1 cellular context compared by ENCODE assay signal in genomic region chr5:10303699-10304170, GRCh38.
TF ChIP-seq lines count a peak whose summit lies in the region.

No MANE protein-coding gene starts in this region.

TF ChIP-seq in K562, 482 proteins besides CTCF, POLR2A, EP300 and RAD21 (continued from another document and continues in another):
- TF ChIP-seq, protein P1, sequence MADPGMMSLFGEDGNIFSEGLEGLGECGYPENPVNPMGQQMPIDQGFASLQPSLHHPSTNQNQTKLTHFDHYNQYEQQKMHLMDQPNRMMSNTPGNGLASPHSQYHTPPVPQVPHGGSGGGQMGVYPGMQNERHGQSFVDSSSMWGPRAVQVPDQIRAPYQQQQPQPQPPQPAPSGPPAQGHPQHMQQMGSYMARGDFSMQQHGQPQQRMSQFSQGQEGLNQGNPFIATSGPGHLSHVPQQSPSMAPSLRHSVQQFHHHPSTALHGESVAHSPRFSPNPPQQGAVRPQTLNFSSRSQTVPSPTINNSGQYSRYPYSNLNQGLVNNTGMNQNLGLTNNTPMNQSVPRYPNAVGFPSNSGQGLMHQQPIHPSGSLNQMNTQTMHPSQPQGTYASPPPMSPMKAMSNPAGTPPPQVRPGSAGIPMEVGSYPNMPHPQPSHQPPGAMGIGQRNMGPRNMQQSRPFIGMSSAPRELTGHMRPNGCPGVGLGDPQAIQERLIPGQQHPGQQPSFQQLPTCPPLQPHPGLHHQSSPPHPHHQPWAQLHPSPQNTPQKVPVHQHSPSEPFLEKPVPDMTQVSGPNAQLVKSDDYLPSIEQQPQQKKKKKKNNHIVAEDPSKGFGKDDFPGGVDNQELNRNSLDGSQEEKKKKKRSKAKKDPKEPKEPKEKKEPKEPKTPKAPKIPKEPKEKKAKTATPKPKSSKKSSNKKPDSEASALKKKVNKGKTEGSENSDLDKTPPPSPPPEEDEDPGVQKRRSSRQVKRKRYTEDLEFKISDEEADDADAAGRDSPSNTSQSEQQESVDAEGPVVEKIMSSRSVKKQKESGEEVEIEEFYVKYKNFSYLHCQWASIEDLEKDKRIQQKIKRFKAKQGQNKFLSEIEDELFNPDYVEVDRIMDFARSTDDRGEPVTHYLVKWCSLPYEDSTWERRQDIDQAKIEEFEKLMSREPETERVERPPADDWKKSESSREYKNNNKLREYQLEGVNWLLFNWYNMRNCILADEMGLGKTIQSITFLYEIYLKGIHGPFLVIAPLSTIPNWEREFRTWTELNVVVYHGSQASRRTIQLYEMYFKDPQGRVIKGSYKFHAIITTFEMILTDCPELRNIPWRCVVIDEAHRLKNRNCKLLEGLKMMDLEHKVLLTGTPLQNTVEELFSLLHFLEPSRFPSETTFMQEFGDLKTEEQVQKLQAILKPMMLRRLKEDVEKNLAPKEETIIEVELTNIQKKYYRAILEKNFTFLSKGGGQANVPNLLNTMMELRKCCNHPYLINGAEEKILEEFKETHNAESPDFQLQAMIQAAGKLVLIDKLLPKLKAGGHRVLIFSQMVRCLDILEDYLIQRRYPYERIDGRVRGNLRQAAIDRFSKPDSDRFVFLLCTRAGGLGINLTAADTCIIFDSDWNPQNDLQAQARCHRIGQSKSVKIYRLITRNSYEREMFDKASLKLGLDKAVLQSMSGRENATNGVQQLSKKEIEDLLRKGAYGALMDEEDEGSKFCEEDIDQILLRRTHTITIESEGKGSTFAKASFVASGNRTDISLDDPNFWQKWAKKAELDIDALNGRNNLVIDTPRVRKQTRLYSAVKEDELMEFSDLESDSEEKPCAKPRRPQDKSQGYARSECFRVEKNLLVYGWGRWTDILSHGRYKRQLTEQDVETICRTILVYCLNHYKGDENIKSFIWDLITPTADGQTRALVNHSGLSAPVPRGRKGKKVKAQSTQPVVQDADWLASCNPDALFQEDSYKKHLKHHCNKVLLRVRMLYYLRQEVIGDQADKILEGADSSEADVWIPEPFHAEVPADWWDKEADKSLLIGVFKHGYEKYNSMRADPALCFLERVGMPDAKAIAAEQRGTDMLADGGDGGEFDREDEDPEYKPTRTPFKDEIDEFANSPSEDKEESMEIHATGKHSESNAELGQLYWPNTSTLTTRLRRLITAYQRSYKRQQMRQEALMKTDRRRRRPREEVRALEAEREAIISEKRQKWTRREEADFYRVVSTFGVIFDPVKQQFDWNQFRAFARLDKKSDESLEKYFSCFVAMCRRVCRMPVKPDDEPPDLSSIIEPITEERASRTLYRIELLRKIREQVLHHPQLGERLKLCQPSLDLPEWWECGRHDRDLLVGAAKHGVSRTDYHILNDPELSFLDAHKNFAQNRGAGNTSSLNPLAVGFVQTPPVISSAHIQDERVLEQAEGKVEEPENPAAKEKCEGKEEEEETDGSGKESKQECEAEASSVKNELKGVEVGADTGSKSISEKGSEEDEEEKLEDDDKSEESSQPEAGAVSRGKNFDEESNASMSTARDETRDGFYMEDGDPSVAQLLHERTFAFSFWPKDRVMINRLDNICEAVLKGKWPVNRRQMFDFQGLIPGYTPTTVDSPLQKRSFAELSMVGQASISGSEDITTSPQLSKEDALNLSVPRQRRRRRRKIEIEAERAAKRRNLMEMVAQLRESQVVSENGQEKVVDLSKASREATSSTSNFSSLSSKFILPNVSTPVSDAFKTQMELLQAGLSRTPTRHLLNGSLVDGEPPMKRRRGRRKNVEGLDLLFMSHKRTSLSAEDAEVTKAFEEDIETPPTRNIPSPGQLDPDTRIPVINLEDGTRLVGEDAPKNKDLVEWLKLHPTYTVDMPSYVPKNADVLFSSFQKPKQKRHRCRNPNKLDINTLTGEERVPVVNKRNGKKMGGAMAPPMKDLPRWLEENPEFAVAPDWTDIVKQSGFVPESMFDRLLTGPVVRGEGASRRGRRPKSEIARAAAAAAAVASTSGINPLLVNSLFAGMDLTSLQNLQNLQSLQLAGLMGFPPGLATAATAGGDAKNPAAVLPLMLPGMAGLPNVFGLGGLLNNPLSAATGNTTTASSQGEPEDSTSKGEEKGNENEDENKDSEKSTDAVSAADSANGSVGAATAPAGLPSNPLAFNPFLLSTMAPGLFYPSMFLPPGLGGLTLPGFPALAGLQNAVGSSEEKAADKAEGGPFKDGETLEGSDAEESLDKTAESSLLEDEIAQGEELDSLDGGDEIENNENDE (IDR thresholded peaks at IDR 0.05; ENCODE audit: low read depth, low read length): no peak
- peak; percentile 88 for TF ChIP-seq ELF4 (CRISPR knock-in tag; IDR thresholded peaks at IDR 0.05)
- TF ChIP-seq, protein P2, sequence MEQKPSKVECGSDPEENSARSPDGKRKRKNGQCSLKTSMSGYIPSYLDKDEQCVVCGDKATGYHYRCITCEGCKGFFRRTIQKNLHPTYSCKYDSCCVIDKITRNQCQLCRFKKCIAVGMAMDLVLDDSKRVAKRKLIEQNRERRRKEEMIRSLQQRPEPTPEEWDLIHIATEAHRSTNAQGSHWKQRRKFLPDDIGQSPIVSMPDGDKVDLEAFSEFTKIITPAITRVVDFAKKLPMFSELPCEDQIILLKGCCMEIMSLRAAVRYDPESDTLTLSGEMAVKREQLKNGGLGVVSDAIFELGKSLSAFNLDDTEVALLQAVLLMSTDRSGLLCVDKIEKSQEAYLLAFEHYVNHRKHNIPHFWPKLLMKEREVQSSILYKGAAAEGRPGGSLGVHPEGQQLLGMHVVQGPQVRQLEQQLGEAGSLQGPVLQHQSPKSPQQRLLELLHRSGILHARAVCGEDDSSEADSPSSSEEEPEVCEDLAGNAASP (IDR thresholded peaks at IDR 0.05): no peak
- TF ChIP-seq, protein P3, sequence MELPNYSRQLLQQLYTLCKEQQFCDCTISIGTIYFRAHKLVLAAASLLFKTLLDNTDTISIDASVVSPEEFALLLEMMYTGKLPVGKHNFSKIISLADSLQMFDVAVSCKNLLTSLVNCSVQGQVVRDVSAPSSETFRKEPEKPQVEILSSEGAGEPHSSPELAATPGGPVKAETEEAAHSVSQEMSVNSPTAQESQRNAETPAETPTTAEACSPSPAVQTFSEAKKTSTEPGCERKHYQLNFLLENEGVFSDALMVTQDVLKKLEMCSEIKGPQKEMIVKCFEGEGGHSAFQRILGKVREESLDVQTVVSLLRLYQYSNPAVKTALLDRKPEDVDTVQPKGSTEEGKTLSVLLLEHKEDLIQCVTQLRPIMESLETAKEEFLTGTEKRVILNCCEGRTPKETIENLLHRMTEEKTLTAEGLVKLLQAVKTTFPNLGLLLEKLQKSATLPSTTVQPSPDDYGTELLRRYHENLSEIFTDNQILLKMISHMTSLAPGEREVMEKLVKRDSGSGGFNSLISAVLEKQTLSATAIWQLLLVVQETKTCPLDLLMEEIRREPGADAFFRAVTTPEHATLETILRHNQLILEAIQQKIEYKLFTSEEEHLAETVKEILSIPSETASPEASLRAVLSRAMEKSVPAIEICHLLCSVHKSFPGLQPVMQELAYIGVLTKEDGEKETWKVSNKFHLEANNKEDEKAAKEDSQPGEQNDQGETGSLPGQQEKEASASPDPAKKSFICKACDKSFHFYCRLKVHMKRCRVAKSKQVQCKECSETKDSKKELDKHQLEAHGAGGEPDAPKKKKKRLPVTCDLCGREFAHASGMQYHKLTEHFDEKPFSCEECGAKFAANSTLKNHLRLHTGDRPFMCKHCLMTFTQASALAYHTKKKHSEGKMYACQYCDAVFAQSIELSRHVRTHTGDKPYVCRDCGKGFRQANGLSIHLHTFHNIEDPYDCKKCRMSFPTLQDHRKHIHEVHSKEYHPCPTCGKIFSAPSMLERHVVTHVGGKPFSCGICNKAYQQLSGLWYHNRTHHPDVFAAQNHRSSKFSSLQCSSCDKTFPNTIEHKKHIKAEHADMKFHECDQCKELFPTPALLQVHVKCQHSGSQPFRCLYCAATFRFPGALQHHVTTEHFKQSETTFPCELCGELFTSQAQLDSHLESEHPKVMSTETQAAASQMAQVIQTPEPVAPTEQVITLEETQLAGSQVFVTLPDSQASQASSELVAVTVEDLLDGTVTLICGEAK (IDR thresholded peaks at IDR 0.05): peak; percentile 14; the same call in 1 of the 2 replicates
- TF ChIP-seq, protein P3 (CRISPR knock-in tag; IDR thresholded peaks at IDR 0.05): no peak
- TF ChIP-seq, protein P4, sequence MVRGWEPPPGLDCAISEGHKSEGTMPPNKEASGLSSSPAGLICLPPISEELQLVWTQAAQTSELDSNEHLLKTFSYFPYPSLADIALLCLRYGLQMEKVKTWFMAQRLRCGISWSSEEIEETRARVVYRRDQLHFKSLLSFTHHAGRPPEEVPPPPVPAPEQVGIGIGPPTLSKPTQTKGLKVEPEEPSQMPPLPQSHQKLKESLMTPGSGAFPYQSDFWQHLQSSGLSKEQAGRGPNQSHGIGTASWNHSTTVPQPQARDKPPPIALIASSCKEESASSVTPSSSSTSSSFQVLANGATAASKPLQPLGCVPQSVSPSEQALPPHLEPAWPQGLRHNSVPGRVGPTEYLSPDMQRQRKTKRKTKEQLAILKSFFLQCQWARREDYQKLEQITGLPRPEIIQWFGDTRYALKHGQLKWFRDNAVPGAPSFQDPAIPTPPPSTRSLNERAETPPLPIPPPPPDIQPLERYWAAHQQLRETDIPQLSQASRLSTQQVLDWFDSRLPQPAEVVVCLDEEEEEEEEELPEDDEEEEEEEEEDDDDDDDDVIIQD (CRISPR knock-in tag; IDR thresholded peaks at IDR 0.05): 0 out of 2 replicates have a peak, but pooled peaks have one; percentile 66
- TF ChIP-seq PATZ1 (CRISPR knock-in tag; IDR thresholded peaks at IDR 0.05; ENCODE audit: borderline replicate concordance): no peak
- peak; percentile 42; the same call in 1 of the 2 replicates for TF ChIP-seq EHMT2 (IDR thresholded peaks at IDR 0.05)
- TF ChIP-seq TAF1 (IDR thresholded peaks at IDR 0.05; ENCODE audit: control insufficient read depth, extremely low read depth, insufficient read depth, low read length, severe bottlenecking): no peak
- TF ChIP-seq POLR3G (IDR thresholded peaks at IDR 0.05; ENCODE audit: extremely low read depth, insufficient read length, insufficient replicate concordance): no peak
- TF ChIP-seq, protein P5, sequence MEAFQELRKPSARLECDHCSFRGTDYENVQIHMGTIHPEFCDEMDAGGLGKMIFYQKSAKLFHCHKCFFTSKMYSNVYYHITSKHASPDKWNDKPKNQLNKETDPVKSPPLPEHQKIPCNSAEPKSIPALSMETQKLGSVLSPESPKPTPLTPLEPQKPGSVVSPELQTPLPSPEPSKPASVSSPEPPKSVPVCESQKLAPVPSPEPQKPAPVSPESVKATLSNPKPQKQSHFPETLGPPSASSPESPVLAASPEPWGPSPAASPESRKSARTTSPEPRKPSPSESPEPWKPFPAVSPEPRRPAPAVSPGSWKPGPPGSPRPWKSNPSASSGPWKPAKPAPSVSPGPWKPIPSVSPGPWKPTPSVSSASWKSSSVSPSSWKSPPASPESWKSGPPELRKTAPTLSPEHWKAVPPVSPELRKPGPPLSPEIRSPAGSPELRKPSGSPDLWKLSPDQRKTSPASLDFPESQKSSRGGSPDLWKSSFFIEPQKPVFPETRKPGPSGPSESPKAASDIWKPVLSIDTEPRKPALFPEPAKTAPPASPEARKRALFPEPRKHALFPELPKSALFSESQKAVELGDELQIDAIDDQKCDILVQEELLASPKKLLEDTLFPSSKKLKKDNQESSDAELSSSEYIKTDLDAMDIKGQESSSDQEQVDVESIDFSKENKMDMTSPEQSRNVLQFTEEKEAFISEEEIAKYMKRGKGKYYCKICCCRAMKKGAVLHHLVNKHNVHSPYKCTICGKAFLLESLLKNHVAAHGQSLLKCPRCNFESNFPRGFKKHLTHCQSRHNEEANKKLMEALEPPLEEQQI (IDR thresholded peaks at IDR 0.05): 0 out of 2 replicates have a peak, but pooled peaks have one; percentile 52
- no peak for TF ChIP-seq CHD1 (IDR thresholded peaks at IDR 0.05; ENCODE audit: low read length)
- peak; percentile 72 for TF ChIP-seq ZFX (CRISPR knock-in tag; IDR thresholded peaks at IDR 0.05)
- TF ChIP-seq, protein P6, sequence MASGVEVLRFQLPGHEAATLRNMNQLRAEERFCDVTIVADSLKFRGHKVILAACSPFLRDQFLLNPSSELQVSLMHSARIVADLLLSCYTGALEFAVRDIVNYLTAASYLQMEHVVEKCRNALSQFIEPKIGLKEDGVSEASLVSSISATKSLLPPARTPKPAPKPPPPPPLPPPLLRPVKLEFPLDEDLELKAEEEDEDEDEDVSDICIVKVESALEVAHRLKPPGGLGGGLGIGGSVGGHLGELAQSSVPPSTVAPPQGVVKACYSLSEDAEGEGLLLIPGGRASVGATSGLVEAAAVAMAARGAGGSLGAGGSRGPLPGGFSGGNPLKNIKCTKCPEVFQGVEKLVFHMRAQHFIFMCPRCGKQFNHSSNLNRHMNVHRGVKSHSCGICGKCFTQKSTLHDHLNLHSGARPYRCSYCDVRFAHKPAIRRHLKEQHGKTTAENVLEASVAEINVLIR (CRISPR knock-in tag; IDR thresholded peaks at IDR 0.05): peak; percentile 75
